13 cellular contexts compared by ENCODE assay signal in genomic region chr4:52628974-52629373, GRCh38. TPM values are rescaled to one million over a fixed set of nuclear protein-coding genes. Genes with fewer than 3 reads are reported as not detected.
DNase-seq lines count a peak whose midpoint lies in the region; ATAC-seq and TF ChIP-seq lines count a peak whose summit lies in the region.
"Had no signal": no experiment of that assay in that cellular context is flagged by ENCODE, and none has a peak within 500 bp of the region (broad histone marks: within the 10 kb centered on the region; RNA-seq: fewer than 3 reads in every experiment).

No MANE protein-coding gene starts in this region.

- TF ChIP-seq CTCF in coronary artery (IDR thresholded peaks at IDR 0.05) = no peak

- no peak overlapping the region for H3K9ac ChIP-seq in skeletal muscle tissue (ENCODE audit: low read depth in 1 of 3, low read length in 3 of 3)
- H3K9ac ChIP-seq: BLaER1 treated with 17β-estradiol and CSF1 and Interleukin-3, amounts not matched to agents 10 nM and 100 nM had no signal

- intact Hi-C loops in left ventricle myocardium superior (cut with micrococcal nuclease) (no loop called here), cardiac septum (cut with DNase I) (no loop called here)

- H3K27me3 ChIP-seq in skeletal muscle tissue (ENCODE audit: control insufficient read depth in 3 of 3, insufficient read depth in 3 of 3, low read length in 3 of 3) = no peaks in the 10 kb centered on the region
- H3K27me3 ChIP-seq: BLaER1 treated with 17β-estradiol and CSF1 and Interleukin-3, amounts not matched to agents 10 nM and 100 nM had no signal

- H3K4me3 ChIP-seq in coronary artery = no peak overlapping the region
- no peak overlapping the region for H3K4me3 ChIP-seq in skeletal muscle tissue (ENCODE audit: low read length in 3 of 3)
- H3K4me3 ChIP-seq: BLaER1 treated with 17β-estradiol and CSF1 and Interleukin-3, amounts not matched to agents 10 nM and 100 nM; HAP-1 had no signal

- H3K4me1 ChIP-seq in skeletal muscle tissue (ENCODE audit: control insufficient read depth in 3 of 3, insufficient read depth in 3 of 3, low read length in 3 of 3) = peaks cover 13 to 16% (median 14%) of the 10 kb centered on the region in 3 donors
- H3K4me1 ChIP-seq: BLaER1 treated with 17β-estradiol and CSF1 and Interleukin-3, amounts not matched to agents 10 nM and 100 nM; HAP-1 had no signal

- peak; percentile 49 for ATAC-seq in left ventricle myocardium superior
- ATAC-seq in HG02610 (IDR thresholded peaks at IDR 0.05; ENCODE audit: unreplicated experiment) = no peak
- ATAC-seq: CD8-positive, alpha-beta T cell had no signal

- no peak for DNase-seq in left ventricle myocardium superior
- no peak for DNase-seq in cardiac septum (ENCODE audit: low spot score)
- no peak for DNase-seq in coronary artery (ENCODE audit: low spot score)
- DNase-seq in activated CD4-positive, CD25-positive, alpha-beta regulatory T cell treated with anti-CD3 and anti-CD28 coated beads, Interleukin-2, amount 50 U/mL, for 72 hours = no peak
- DNase-seq: Calu3; CD8-positive, alpha-beta T cell; DND-41; EL had no signal

- H3K27ac ChIP-seq in coronary artery (peak overlapping the region; percentile 23 to 54), skeletal muscle tissue (ENCODE audit: low read depth, low read length) (peak overlapping the region; percentile 26)
- H3K27ac ChIP-seq: BLaER1 treated with 17β-estradiol and CSF1 and Interleukin-3, amounts not matched to agents 10 nM and 100 nM; HL-60 had no signal

- no peaks in the 10 kb centered on the region for H3K9me3 ChIP-seq in skeletal muscle tissue (ENCODE audit: control insufficient read depth in 3 of 3, low read length in 3 of 3)
- H3K9me3 ChIP-seq: BLaER1 treated with 17β-estradiol and CSF1 and Interleukin-3, amounts not matched to agents 10 nM and 100 nM; HAP-1 had no signal

- peaks cover 3 to 13% (median 6%) of the 10 kb centered on the region in 3 donors for H3K36me3 ChIP-seq in skeletal muscle tissue (ENCODE audit: control insufficient read depth in 3 of 3, insufficient read depth in 3 of 3, low read length in 3 of 3)

RNA-seq across cellular contexts. Expression of gene USP46, which starts 30.1 kb away (rescaled TPM):
- 61.1 TPM for total RNA-seq in left ventricle myocardium superior
- total RNA-seq in cardiac septum = 111 TPM
- 16.7 TPM for total RNA-seq in skeletal muscle tissue
